In genomic region chr7:113143486-113144257, GRCh38 we compare ENCODE assay signal across 12 cellular contexts. TPM values are rescaled to one million over a fixed set of nuclear protein-coding genes. Genes with fewer than 3 reads are reported as not detected.
DNase-seq lines count a peak whose midpoint lies in the region; ATAC-seq lines count a peak whose summit lies in the region.
"Had no signal": no experiment of that assay in that cellular context is flagged by ENCODE, and none has a peak within 500 bp of the region (broad histone marks: within the 10 kb centered on the region; RNA-seq: fewer than 3 reads in every experiment).

No MANE protein-coding gene starts in this region.

- intact Hi-C loops in left colon (cut with DNase I, micrococcal nuclease), result no loop called here

- DNase-seq in left colon (no peak), COR-L47 (lab: John Stamatoyannopoulos, UW) (no peak), NCI-H2196 treated with DMSO at 0.1 percent for 48 hours (lab: John Stamatoyannopoulos, UW; ENCODE audit: unreplicated experiment) (no peak), NCI-H146 treated with DMSO at 0.1 percent for 48 hours (lab: John Stamatoyannopoulos, UW; ENCODE audit: unreplicated experiment) (no peak)
- DNase-seq in activated CD4-positive, CD25-positive, alpha-beta regulatory T cell treated with anti-CD3 and anti-CD28 coated beads, Interleukin-2, amount 50 U/mL, for 72 hours, result no peak
- DNase-seq: Caco-2, kidney glomerular epithelial cell, NCI-H510A treated with DMSO at 0.1 percent for 48 hours had no signal

- ATAC-seq in GM18867 (IDR thresholded peaks at IDR 0.05; ENCODE audit: unreplicated experiment) (peak; percentile 53), GM21786 (IDR thresholded peaks at IDR 0.05; ENCODE audit: unreplicated experiment) (peak; percentile 79), HG03460 (IDR thresholded peaks at IDR 0.05; ENCODE audit: unreplicated experiment) (peak; percentile 49), left colon (peak; percentile 42)

RNA-seq across cellular contexts. Expression of gene SMIM30, which starts 25.3 kb away (rescaled TPM):
- total RNA-seq in left colon, result 10 to 100 TPM; 24.8 to 25.7 TPM

RNA-seq across cellular contexts. Expression of gene GPR85, which starts 57.0 kb away (rescaled TPM):
- under 1 TPM in 1 of 2 donors, not detected in 1; 0.75 TPM for total RNA-seq in left colon
- total RNA-seq: Caco-2, vagina had no signal
